31 cellular contexts compared by ENCODE assay signal in the genomic region with DNA sequence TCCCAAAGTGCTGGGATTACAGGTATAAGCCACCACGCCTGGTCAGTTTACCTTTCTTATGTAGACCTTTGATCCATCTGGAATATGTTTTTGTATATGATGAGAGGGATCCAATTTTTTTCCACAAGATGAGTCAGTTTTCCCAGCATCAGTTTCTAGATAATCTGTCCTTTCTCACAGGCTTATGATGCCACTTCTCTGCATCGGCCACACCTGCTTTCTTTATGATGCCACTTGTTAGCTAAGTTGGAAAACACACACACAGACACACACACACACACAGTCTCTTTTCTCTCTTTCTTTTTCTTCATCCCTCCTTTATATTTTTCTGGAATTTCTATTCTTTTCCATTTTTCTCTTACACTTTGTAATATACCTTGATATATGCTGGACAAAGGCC.
"Had no signal": no experiment of that assay in that cellular context is flagged by ENCODE, and none has a peak within 500 bp of the region (broad histone marks: within the 10 kb centered on the region; RNA-seq: fewer than 3 reads in every experiment).

No MANE protein-coding gene starts in this region.

- H3K27ac Mint-ChIP-seq: activated CD4-positive, alpha-beta T cell treated with anti-CD3 and anti-CD28 coated beads, Interleukin-2, amount 10 ng/mL, durations not matched to agents 24 days and 14 days; activated CD8-positive, alpha-beta T cell treated with anti-CD3 and anti-CD28 coated beads for 36 hours; activated naive CD8-positive, alpha-beta T cell treated with anti-CD3 and anti-CD28 coated beads for 36 hours; activated T-cell treated with anti-CD3 and anti-CD28 coated beads, Interleukin-2, amount 50 U/mL, for 72 hours; activated T-helper 17 cell treated with anti-CD3 and anti-CD28 coated beads, Interleukin-2, amount 50 U/mL, for 72 hours had no signal

- ATAC-seq: activated CD8-positive, alpha-beta T cell treated with anti-CD3 and anti-CD28 coated beads for 36 hours; activated T-cell treated with anti-CD3 and anti-CD28 coated beads, Interleukin-2, amount 50 U/mL, for 72 hours; activated T-helper 17 cell treated with anti-CD3 and anti-CD28 coated beads, Interleukin-2, amount 50 U/mL, for 72 hours; K562; PC-3 had no signal

- H3K9me3 ChIP-seq: Peyer's patch, SJSA1 had no signal

- H3K27me3 Mint-ChIP-seq: activated CD4-positive, alpha-beta T cell treated with anti-CD3 and anti-CD28 coated beads, Interleukin-2, amount 10 ng/mL, durations not matched to agents 24 days and 14 days had no signal

- H3K36me3 ChIP-seq: cardiac muscle cell, Peyer's patch, SJSA1 had no signal

- H3K27ac ChIP-seq: cardiac muscle cell, Peyer's patch, SJSA1 had no signal

- DNase-seq: activated CD4-positive, alpha-beta T cell treated with anti-CD3 and anti-CD28 coated beads, Interleukin-2, amount 10 ng/mL, durations not matched to agents 24 days and 14 days; activated CD4-positive, alpha-beta T cell treated with anti-CD3 and anti-CD28 coated beads, Interleukin-2, amount 50 U/mL, for 4 hours; activated CD8-positive, alpha-beta T cell treated with anti-CD3 and anti-CD28 coated beads for 36 hours; activated effector memory CD4-positive, alpha-beta T cell treated with anti-CD3 and anti-CD28 coated beads, Interleukin-2, amount 50 U/mL, for 16 hours; activated naive CD4-positive, alpha-beta T cell; activated naive CD4-positive, alpha-beta T cell treated with anti-CD3 and anti-CD28 coated beads, Interleukin-2, amount 50 U/mL, for 16 hours; activated naive CD8-positive, alpha-beta T cell treated with anti-CD3 and anti-CD28 coated beads for 36 hours; activated T-cell treated with anti-CD3 and anti-CD28 coated beads, Interleukin-2, amount 50 U/mL, for 1 hour; activated T-cell treated with anti-CD3 and anti-CD28 coated beads, Interleukin-2, amount 50 U/mL, for 72 hours; amniotic stem cell; aorta; NCI-H1092 treated with DMSO at 0.1 percent for 48 hours; NCI-H1417; NCI-H146; NCI-H187; NCI-H2029 treated with DMSO at 0.1 percent for 48 hours; NCI-H2107; NCI-H2171; NCI-H510A; NCI-H526; NCI-H748 treated with DMSO at 0.1 percent for 48 hours; NK-92 treated with Interleukin-12 subunit alpha and Interleukin-12 subunit beta, amount 100 ng/mL, for 24 hours; PC-3; Peyer's patch; RPMI8226; SHP77 treated with DMSO at 0.1 percent for 48 hours had no signal

- H3K9me3 Mint-ChIP-seq: activated CD4-positive, alpha-beta T cell treated with anti-CD3 and anti-CD28 coated beads, Interleukin-2, amount 10 ng/mL, durations not matched to agents 24 days and 14 days; activated CD8-positive, alpha-beta T cell treated with anti-CD3 and anti-CD28 coated beads for 36 hours; activated naive CD8-positive, alpha-beta T cell treated with anti-CD3 and anti-CD28 coated beads for 36 hours; activated T-cell treated with anti-CD3 and anti-CD28 coated beads, Interleukin-2, amount 50 U/mL, for 72 hours; activated T-helper 17 cell treated with anti-CD3 and anti-CD28 coated beads, Interleukin-2, amount 50 U/mL, for 72 hours had no signal

- H3K36me3 Mint-ChIP-seq: activated naive CD8-positive, alpha-beta T cell treated with anti-CD3 and anti-CD28 coated beads for 36 hours had no signal

- H3K4me1 Mint-ChIP-seq: activated naive CD8-positive, alpha-beta T cell treated with anti-CD3 and anti-CD28 coated beads for 36 hours; activated T-helper 17 cell treated with anti-CD3 and anti-CD28 coated beads, Interleukin-2, amount 50 U/mL, for 72 hours had no signal

- FAIRE-seq: K562, TTC549 had no signal

- H3K27me3 ChIP-seq: cardiac muscle cell, Peyer's patch, SJSA1 had no signal

- H3K4me3 ChIP-seq: cardiac muscle cell, K562, Peyer's patch, SJSA1 had no signal

- H3K4me1 ChIP-seq: Peyer's patch had no signal

- H3K4me3 Mint-ChIP-seq: activated CD4-positive, alpha-beta T cell treated with anti-CD3 and anti-CD28 coated beads, Interleukin-2, amount 10 ng/mL, durations not matched to agents 24 days and 14 days; activated CD8-positive, alpha-beta T cell treated with anti-CD3 and anti-CD28 coated beads for 36 hours; activated naive CD8-positive, alpha-beta T cell treated with anti-CD3 and anti-CD28 coated beads for 36 hours; activated T-cell treated with anti-CD3 and anti-CD28 coated beads, Interleukin-2, amount 50 U/mL, for 72 hours; activated T-helper 17 cell treated with anti-CD3 and anti-CD28 coated beads, Interleukin-2, amount 50 U/mL, for 72 hours had no signal
